Comparison of ENCODE assay signal across 11 cellular contexts in the genomic region with DNA sequence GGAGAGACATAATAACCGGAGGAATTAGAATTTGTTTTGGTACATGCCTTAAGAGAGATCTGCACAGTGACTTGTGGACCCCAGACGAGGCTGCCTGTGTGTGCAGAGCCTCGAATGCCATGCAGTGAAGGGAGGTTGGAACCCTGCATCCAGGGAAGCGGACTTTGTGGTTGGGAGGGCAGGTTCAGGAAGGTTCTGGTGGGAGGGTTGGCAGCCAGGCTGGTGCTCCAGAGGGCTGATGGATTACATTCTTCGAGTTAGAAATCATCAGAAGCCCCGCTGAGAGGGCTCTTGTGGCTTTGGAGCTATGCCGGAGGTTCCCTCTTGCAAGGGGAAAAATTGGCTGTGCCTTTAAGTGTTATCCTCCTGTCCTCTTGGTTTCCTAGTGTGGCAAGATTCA. TPM values are rescaled to one million over a fixed set of nuclear protein-coding genes. Genes with fewer than 3 reads are reported as not detected.
DNase-seq lines count a peak whose midpoint lies in the region; ATAC-seq and TF ChIP-seq lines count a peak whose summit lies in the region.
"Had no signal": no experiment of that assay in that cellular context is flagged by ENCODE, and none has a peak within 500 bp of the region (broad histone marks: within the 10 kb centered on the region; RNA-seq: fewer than 3 reads in every experiment).

No MANE protein-coding gene starts in this region.

- peaks cover 3% of the 10 kb centered on the region for H3F3A ChIP-seq in smooth muscle cell (ENCODE audit: low read depth)

- no peaks in the 10 kb centered on the region for H3K36me3 ChIP-seq in smooth muscle cell (ENCODE audit: low read depth)

- no peaks in the 10 kb centered on the region for H3K27me3 ChIP-seq in smooth muscle cell (ENCODE audit: low read depth)

- H2AFZ ChIP-seq in smooth muscle cell (ENCODE audit: low read depth) = no peak overlapping the region

- no peak overlapping the region for H3K9ac ChIP-seq in smooth muscle cell (ENCODE audit: low read depth)

- no peak overlapping the region for H3K4me3 ChIP-seq in smooth muscle cell

- H3K4me2 ChIP-seq in smooth muscle cell = peak overlapping the region; percentile 66

- no peak for ATAC-seq in GM21825 (IDR thresholded peaks at IDR 0.05; ENCODE audit: unreplicated experiment)

- H4K20me1 ChIP-seq in smooth muscle cell (ENCODE audit: low read depth) = no peaks in the 10 kb centered on the region

- 44% methylated on average over 7 of the region's 7 CpGs for WGBS in smooth muscle cell (ENCODE audit: low lambda C conversion rate)

- TF ChIP-seq CTCF in smooth muscle cell (IDR thresholded peaks at IDR 0.05; ENCODE audit: borderline replicate concordance, insufficient read depth, poor library complexity, severe bottlenecking) = no peak

- peaks cover 33% of the 10 kb centered on the region for H3K4me1 ChIP-seq in smooth muscle cell (ENCODE audit: low read depth)

- H3K27ac ChIP-seq in smooth muscle cell (ENCODE audit: low read depth) = no peak overlapping the region

- H3K79me2 ChIP-seq in smooth muscle cell (ENCODE audit: low read depth) = peaks cover 15% of the 10 kb centered on the region

- H3K9me3 ChIP-seq in smooth muscle cell (replicated peaks; ENCODE audit: low read depth) = no peaks in the 10 kb centered on the region

- DNase-seq in DMS53 (lab: John Stamatoyannopoulos, UW) (peak; percentile 39), DMS53 treated with DMSO at 0.1 percent for 48 hours (lab: John Stamatoyannopoulos, UW; ENCODE audit: unreplicated experiment) (no peak), NCI-H446 treated with DMSO at 0.1 percent for 48 hours (lab: John Stamatoyannopoulos, UW) (peak; percentile 33), fibroblast of peridontal ligament (ENCODE audit: extremely low read depth) (peak; percentile 50), smooth muscle cell (lab: John Stamatoyannopoulos, UW; ENCODE audit: unreplicated experiment) (no peak), RKO (ENCODE audit: low spot score) (no peak), NCI-H748 (lab: John Stamatoyannopoulos, UW; ENCODE audit: unreplicated experiment) (no peak)
- DNase-seq: activated CD4-positive, alpha-beta memory T cell treated with anti-CD3 and anti-CD28 coated beads, Interleukin-2, amount 10 ng/mL, durations not matched to agents 7 days and 5 days; activated naive CD4-positive, alpha-beta T cell treated with anti-CD3 and anti-CD28 coated beads, Interleukin-2, amount 50 U/mL, for 16 hours; NCI-H1048 had no signal

RNA-seq across cellular contexts. Expression of gene ROR1, which starts 21.1 kb away (rescaled TPM):
- total RNA-seq in smooth muscle cell = 7.2 and 8.0 TPM in 2 replicates
- polyA plus RNA-seq in smooth muscle cell = 3.3 and 6.1 TPM in 2 replicates

Comparison
In these comparisons a context has a peak if more than half of its experiments do, and no peak if none do; other contexts are left out.
1. DNase-seq: peak in DMS53 (single experiment), NCI-H446 treated with DMSO at 0.1 percent for 48 hours (single experiment) and fibroblast of peridontal ligament (single experiment); none in DMS53 treated with DMSO at 0.1 percent for 48 hours (single experiment), smooth muscle cell (single experiment), RKO (single experiment) and NCI-H748 (single experiment).